22 cellular contexts compared by ENCODE assay signal in the genomic region with DNA sequence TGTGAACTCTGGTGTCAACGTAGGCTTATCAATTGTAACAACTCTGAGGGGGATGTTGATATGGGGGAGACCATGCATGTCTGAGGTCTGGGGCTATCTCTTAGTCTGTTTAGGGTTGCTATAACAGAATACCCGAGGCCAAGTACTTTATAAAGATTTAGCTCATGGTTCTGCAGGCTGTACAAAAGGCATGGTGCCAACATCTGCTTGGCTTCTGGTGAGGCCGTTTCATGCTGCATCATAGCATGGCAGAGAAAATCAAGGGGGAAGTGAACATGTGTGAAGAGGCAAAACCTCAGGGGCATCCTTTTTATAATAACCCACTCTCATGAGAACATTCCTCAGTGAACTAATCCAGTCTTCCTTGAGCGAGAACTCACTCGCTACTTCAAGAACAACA.
"Had no signal": no experiment of that assay in that cellular context is flagged by ENCODE, and none has a peak within 500 bp of the region (broad histone marks: within the 10 kb centered on the region; RNA-seq: fewer than 3 reads in every experiment).

No MANE protein-coding gene starts in this region.

- H2AFZ ChIP-seq: hepatocyte, parathyroid adenoma had no signal

- ATAC-seq: activated naive CD4-positive, alpha-beta T cell treated with anti-CD3 and anti-CD28 coated beads, Interleukin-2, amount 50 U/mL, for 72 hours; activated T-helper 17 cell treated with anti-CD3 and anti-CD28 coated beads, Interleukin-2, amount 50 U/mL, for 72 hours; sciatic nerve; stimulated activated naive B cell treated with anti-CD40 and anti-IgM and Interleukin-4, amounts not matched to agents 10 μg/mL and 1 μg/mL and 100 μg/mL, for 72 hours had no signal

- H3K36me3 ChIP-seq: vagina had no signal

- H3K9ac ChIP-seq: parathyroid adenoma had no signal

- H3K4me1 ChIP-seq: parathyroid adenoma, testis, vagina had no signal

- H3K4me3 ChIP-seq: hepatocyte, testis, vagina had no signal

- DNase-seq: activated CD4-positive, alpha-beta T cell treated with anti-CD3 and anti-CD28 coated beads for 1 hour; activated CD4-positive, alpha-beta T cell treated with anti-CD3 and anti-CD28 coated beads, Interleukin-2, amount 50 U/mL, for 1 hour; activated T-cell treated with anti-CD3 and anti-CD28 coated beads, Interleukin-2, amount 50 U/mL, for 24 hours; aorta; caudate nucleus; dermis blood vessel endothelial cell; effector CD8-positive, alpha-beta T cell; erythroblast; immature natural killer cell; kidney glomerular epithelial cell; midbrain; stimulated activated CD4-positive, alpha-beta T cell treated with anti-CD3 and anti-CD28 coated beads, Interleukin-2, amount 100 ng/mL, for 48 hours; stimulated activated CD8-positive, alpha-beta memory T cell treated with anti-CD3 and anti-CD28 coated beads, Interleukin-4, amount 100 ng/mL, for 48 hours; stimulated activated naive B cell treated with anti-CD40 and anti-IgM and Interleukin-4, amounts not matched to agents 10 μg/mL and 1 μg/mL and 100 μg/mL, for 72 hours; T-helper 9 cell; testis had no signal

- H3K9me3 ChIP-seq: testis, vagina had no signal

- H3K27me3 ChIP-seq: hepatocyte, testis, vagina had no signal

- H3K4me2 ChIP-seq: hepatocyte had no signal

- H3K79me2 ChIP-seq: hepatocyte, parathyroid adenoma had no signal

- H3K27ac ChIP-seq: hepatocyte, parathyroid adenoma, testis, vagina had no signal
